1 cellular context compared by ENCODE assay signal in the genomic region with DNA sequence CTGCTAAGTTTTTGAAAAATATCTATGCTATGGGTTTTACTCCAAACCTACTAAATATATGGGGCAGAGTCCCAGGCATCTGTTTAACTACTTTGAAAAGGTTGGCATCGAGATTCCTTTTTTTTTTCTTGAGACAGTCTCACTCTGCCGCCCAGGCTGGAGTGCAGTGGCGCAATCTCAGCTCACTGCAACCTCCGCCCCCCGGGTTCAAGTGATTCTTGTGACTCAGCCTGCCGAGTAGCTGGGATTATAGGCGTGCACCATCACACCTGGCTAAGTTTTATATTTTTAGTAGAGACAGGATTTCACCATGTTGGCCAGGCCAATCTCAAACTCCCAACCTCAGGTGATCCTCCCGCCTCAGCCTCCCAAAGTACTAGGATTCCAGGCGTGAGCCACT.
TF ChIP-seq lines count a peak whose summit lies in the region.

No MANE protein-coding gene starts in this region.

TF ChIP-seq in A549, 52 proteins besides CTCF, POLR2A, EP300 and RAD21:
- TF ChIP-seq JUN (IDR thresholded peaks at IDR 0.05) (peak; percentile 26 to 36; a peak in 1 of 5 replicates), JUNB (IDR thresholded peaks at IDR 0.05) (0 out of 2 replicates have a peak, but pooled peaks have one; percentile 19), SMC3 (IDR thresholded peaks at IDR 0.05) (0 out of 3 replicates have a peak, but pooled peaks have one; percentile 13), CEBPB (IDR thresholded peaks at IDR 0.05) (peak; percentile 81 to 85)
